28 cellular contexts compared by ENCODE assay signal in genomic region chr15:88438181-88438580, GRCh38.
"Had no signal": no experiment of that assay in that cellular context is flagged by ENCODE, and none has a peak within 500 bp of the region (broad histone marks: within the 10 kb centered on the region; RNA-seq: fewer than 3 reads in every experiment).

No MANE protein-coding gene starts in this region.

- H3K9me3 Mint-ChIP-seq: natural killer cell had no signal

- ATAC-seq: natural killer cell; right lobe of liver; stimulated activated memory B cell treated with anti-CD40 and anti-IgM and Interleukin-4, amounts not matched to agents 10 μg/mL and 1 μg/mL and 100 μg/mL, for 72 hours; stimulated activated naive CD8-positive, alpha-beta T cell treated with anti-CD3 and anti-CD28 coated beads, Interleukin-15, amount 100 ng/mL, for 72 hours had no signal

- DNase-seq: hypothalamus; immature natural killer cell; left ventricle myocardium inferior; mesendoderm; naive B cell; natural killer cell; nephron progenitor cell; occipital lobe; ovary; right lobe of liver; stimulated activated CD4-positive, alpha-beta T cell treated with anti-CD3 and anti-CD28 coated beads, Interleukin-1b, Interleukin-23, amount 100 ng/mL, for 48 hours; stimulated activated CD4-positive, alpha-beta T cell treated with anti-CD3 and anti-CD28 coated beads, Interleukin-2, amount 100 ng/mL, for 48 hours; stimulated activated CD4-positive, alpha-beta T cell treated with anti-CD3 and anti-CD28 coated beads, Interleukin-4, amount 100 ng/mL, for 4 hours; stimulated activated CD8-positive, alpha-beta memory T cell treated with anti-CD3 and anti-CD28 coated beads, Interleukin-4, amount 100 ng/mL, for 48 hours; stimulated activated naive CD4-positive, alpha-beta T cell treated with Interleukin-2 at 50 U/mL for 16 hours; stimulated activated naive CD8-positive, alpha-beta T cell treated with anti-CD3 and anti-CD28 coated beads, Interleukin-15, amount 100 ng/mL, for 72 hours; substantia nigra; upper lobe of left lung had no signal

- H2AFZ ChIP-seq: neural progenitor cell had no signal

- H3K4me2 ChIP-seq: neural progenitor cell, smooth muscle cell had no signal

- H3K27me3 ChIP-seq: ovary, right atrium auricular region, right lobe of liver, tibial nerve, upper lobe of left lung, vagina had no signal

- H3K36me3 ChIP-seq: left ventricle myocardium inferior, neural progenitor cell, neutrophil, ovary, right atrium auricular region, right lobe of liver, tibial nerve, upper lobe of left lung, vagina had no signal

- H3K4me1 ChIP-seq: left ventricle myocardium inferior, right atrium auricular region, right lobe of liver, tibial nerve, upper lobe of left lung, vagina had no signal

- H3K9ac ChIP-seq: neural progenitor cell had no signal

- H3K4me3 ChIP-seq: left ventricle myocardium inferior, lung, neural progenitor cell, ovary, right atrium auricular region, right lobe of liver, smooth muscle cell, tibial nerve, upper lobe of left lung, vagina had no signal

- H3K4me3 Mint-ChIP-seq: immature natural killer cell; mesothelial cell of epicardium; naive B cell; natural killer cell; nephron progenitor cell; neural progenitor cell; stimulated activated memory B cell treated with anti-CD40 and anti-IgM and Interleukin-4, amounts not matched to agents 10 μg/mL and 1 μg/mL and 100 μg/mL, for 72 hours; stimulated activated naive CD8-positive, alpha-beta T cell treated with anti-CD3 and anti-CD28 coated beads, Interleukin-15, amount 100 ng/mL, for 72 hours had no signal

- H3K27ac Mint-ChIP-seq: immature natural killer cell; mesothelial cell of epicardium; naive B cell; natural killer cell; nephron progenitor cell; neural progenitor cell; progenitor cell of endocrine pancreas; stimulated activated memory B cell treated with anti-CD40 and anti-IgM and Interleukin-4, amounts not matched to agents 10 μg/mL and 1 μg/mL and 100 μg/mL, for 72 hours; stimulated activated naive CD8-positive, alpha-beta T cell treated with anti-CD3 and anti-CD28 coated beads, Interleukin-15, amount 100 ng/mL, for 72 hours had no signal

- H3K36me3 Mint-ChIP-seq: immature natural killer cell; mesothelial cell of epicardium; neural progenitor cell; stimulated activated memory B cell treated with anti-CD40 and anti-IgM and Interleukin-4, amounts not matched to agents 10 μg/mL and 1 μg/mL and 100 μg/mL, for 72 hours had no signal

- H3K27ac ChIP-seq: left ventricle myocardium inferior, neural progenitor cell, neutrophil, ovary, right atrium auricular region, right lobe of liver, tibial nerve, upper lobe of left lung, vagina had no signal

- H3K9me3 ChIP-seq: neutrophil, ovary, right lobe of liver, vagina had no signal

- H3K4me1 Mint-ChIP-seq: immature natural killer cell; mesothelial cell of epicardium; naive B cell; natural killer cell; stimulated activated memory B cell treated with anti-CD40 and anti-IgM and Interleukin-4, amounts not matched to agents 10 μg/mL and 1 μg/mL and 100 μg/mL, for 72 hours; stimulated activated naive CD8-positive, alpha-beta T cell treated with anti-CD3 and anti-CD28 coated beads, Interleukin-15, amount 100 ng/mL, for 72 hours had no signal
